Comparison of ENCODE assay signal across 16 cellular contexts in genomic region chr11:132423266-132423665, GRCh38.
DNase-seq lines count a peak whose midpoint lies in the region; ATAC-seq and TF ChIP-seq lines count a peak whose summit lies in the region.
"Had no signal": no experiment of that assay in that cellular context is flagged by ENCODE, and none has a peak within 500 bp of the region (broad histone marks: within the 10 kb centered on the region; RNA-seq: fewer than 3 reads in every experiment).

No MANE protein-coding gene starts in this region.

- H2AFZ ChIP-seq in neural progenitor cell (replicated peaks), result no peak overlapping the region
- H2AFZ ChIP-seq: GM23248 had no signal

- H3K4me2 ChIP-seq in neural progenitor cell, result no peak overlapping the region
- H3K4me2 ChIP-seq: KMS-11 had no signal

- DNase-seq in DMS153 treated with DMSO at 0.1 percent for 48 hours (lab: John Stamatoyannopoulos, UW; ENCODE audit: unreplicated experiment) (peak; percentile 40), NCI-H1092 (lab: John Stamatoyannopoulos, UW) (peak; percentile 61), NCI-H345 treated with DMSO at 0.1 percent for 48 hours (lab: John Stamatoyannopoulos, UW; ENCODE audit: unreplicated experiment) (peak; percentile 88), myocyte (ENCODE audit: low read depth) (peak; percentile 27), body of pancreas (no peak), neural progenitor cell (ENCODE audit: low spot score) (no peak), SKM-1 (lab: John Stamatoyannopoulos, UW; ENCODE audit: unreplicated experiment) (no peak)
- DNase-seq: CD4-positive, alpha-beta T cell; GM23248; MM.1S; NCI-H1436; NCI-H2171; NCI-H524; SIG-M5; T-helper 17 cell had no signal

- H3K4me3 ChIP-seq in body of pancreas (no peak overlapping the region), neural progenitor cell (no peak overlapping the region)
- H3K4me3 ChIP-seq: GM23248 had no signal

- intact Hi-C loops in body of pancreas (cut with DNase I), result no loop called here

- no peaks in the 10 kb centered on the region for H3K4me1 ChIP-seq in body of pancreas
- H3K4me1 ChIP-seq in neural progenitor cell, result no peaks in the 10 kb centered on the region

- TF ChIP-seq CTCF in body of pancreas (IDR thresholded peaks at IDR 0.05) (no peak), neural progenitor cell (IDR thresholded peaks at IDR 0.05) (no peak)

- H4K20me1 ChIP-seq in neural progenitor cell (ENCODE audit: low read depth), result no peaks in the 10 kb centered on the region

- TF ChIP-seq POLR2A in body of pancreas (IDR thresholded peaks at IDR 0.05), result no peak

- no peaks in the 10 kb centered on the region for H3K9me3 Mint-ChIP-seq in neural progenitor cell
- H3K9me3 Mint-ChIP-seq: CD4-positive, alpha-beta T cell had no signal

- no peak overlapping the region for H3K27ac ChIP-seq in body of pancreas
- H3K27ac ChIP-seq in neural progenitor cell, result no peak overlapping the region
- H3K27ac ChIP-seq: GM23248, KMS-11 had no signal

- no peaks in the 10 kb centered on the region for H3K36me3 ChIP-seq in body of pancreas (replicated peaks in 1 of 2; ENCODE audit: insufficient read depth in 1 of 2, low read depth in 2 of 2)
- H3K36me3 ChIP-seq in neural progenitor cell, result no peaks in the 10 kb centered on the region

- H3K27ac Mint-ChIP-seq in neural progenitor cell, result no peak overlapping the region
- H3K27ac Mint-ChIP-seq: CD4-positive, alpha-beta T cell; T-helper 17 cell had no signal

- 89 to 98% methylated on average over 4 of the region's 4 CpGs for WGBS in body of pancreas, 2 donors

- H3K27me3 Mint-ChIP-seq in neural progenitor cell (ENCODE audit: insufficient read depth, low read depth), result peaks cover 7% of the 10 kb centered on the region
- H3K27me3 Mint-ChIP-seq: CD4-positive, alpha-beta T cell had no signal

- no peaks in the 10 kb centered on the region for H3F3A ChIP-seq in neural progenitor cell (ENCODE audit: low read depth)

- no peaks in the 10 kb centered on the region for H3K79me2 ChIP-seq in neural progenitor cell (ENCODE audit: low read depth)

- peaks cover 5% of the 10 kb centered on the region for H3K4me1 Mint-ChIP-seq in neural progenitor cell

- H3K27me3 ChIP-seq in body of pancreas, result no peaks in the 10 kb centered on the region
- H3K27me3 ChIP-seq in neural progenitor cell, result no peaks in the 10 kb centered on the region

- H3K9ac ChIP-seq in neural progenitor cell, result no peak overlapping the region
- H3K9ac ChIP-seq: GM23248, KMS-11 had no signal

- H3K9me3 ChIP-seq in body of pancreas (no peaks in the 10 kb centered on the region), neural progenitor cell (ENCODE audit: low read depth) (no peaks in the 10 kb centered on the region)

- H3K36me3 Mint-ChIP-seq in neural progenitor cell, result no peaks in the 10 kb centered on the region

- no peak for ATAC-seq in body of pancreas
- ATAC-seq: T-helper 17 cell had no signal

- no peak overlapping the region for H3K4me3 Mint-ChIP-seq in neural progenitor cell
- H3K4me3 Mint-ChIP-seq: CD4-positive, alpha-beta T cell; T-helper 17 cell had no signal

Comparison
In these comparisons a context has a peak if more than half of its experiments do, and no peak if none do; other contexts are left out.
1. DNase-seq: peak in DMS153 treated with DMSO at 0.1 percent for 48 hours (single experiment), NCI-H1092 (single experiment), NCI-H345 treated with DMSO at 0.1 percent for 48 hours (single experiment) and myocyte (single experiment); none in body of pancreas (0 of 4), neural progenitor cell (single experiment) and SKM-1 (single experiment).